8 cellular contexts compared by ENCODE assay signal in genomic region chr10:14904316-14904732, GRCh38.
DNase-seq lines count a peak whose midpoint lies in the region; ATAC-seq and TF ChIP-seq lines count a peak whose summit lies in the region.

No MANE protein-coding gene starts in this region.

- no peaks in the 10 kb centered on the region for H3K9me3 ChIP-seq in HAP-1

- H3K4me3 ChIP-seq in HAP-1 (no peak overlapping the region), fibroblast of pulmonary artery (replicated peaks; ENCODE audit: low read depth, low read length) (no peak overlapping the region)

- peaks cover 3% of the 10 kb centered on the region; the same call in 1 of the 2 replicates for H3K4me1 ChIP-seq in HAP-1

- TF ChIP-seq CTCF in fibroblast of pulmonary artery (IDR thresholded peaks at IDR 0.05; ENCODE audit: low read length, missing control alignments), result peak; percentile 68

- H3K27me3 ChIP-seq in HAP-1 (ENCODE audit: low read depth), result no peaks in the 10 kb centered on the region

- in situ Hi-C loops in HAP-1 (cut with MboI; ENCODE audit: low sequenced_read_pairs), result no loop called here

- DNase-seq in SKM-1 treated with dmso at 0.1 percent for 144 hours (lab: John Stamatoyannopoulos, UW; ENCODE audit: unreplicated experiment) (peak; percentile 3), SKM-1 (lab: John Stamatoyannopoulos, UW; ENCODE audit: unreplicated experiment) (no peak), HAP-1 (ENCODE audit: low spot score in 2 of 2) (peak; percentile 32 to 35), SW480 (ENCODE audit: low spot score) (peak; percentile 23), fibroblast of pulmonary artery (ENCODE audit: low read depth) (peak; percentile 53), superior temporal gyrus (ENCODE audit: extremely low spot score) (peak; percentile 31), NCI-H1092 (lab: John Stamatoyannopoulos, UW) (no peak)

- no peak for ATAC-seq in HG02588 (IDR thresholded peaks at IDR 0.05; ENCODE audit: unreplicated experiment)

- H3K36me3 ChIP-seq in HAP-1 (replicated peaks), result peaks cover 76% of the 10 kb centered on the region

Comparison
In these comparisons a context has a peak if more than half of its experiments do, and no peak if none do; other contexts are left out.
1. DNase-seq: peak in SKM-1 treated with dmso at 0.1 percent for 144 hours (single experiment), HAP-1 (2 of 2), SW480 (single experiment), fibroblast of pulmonary artery (single experiment) and superior temporal gyrus (single experiment); none in SKM-1 (single experiment) and NCI-H1092 (single experiment).